In genomic region chr11:61370349-61371005, GRCh38 we compare ENCODE assay signal across 17 cellular contexts. TPM values are rescaled to one million over a fixed set of nuclear protein-coding genes. Genes with fewer than 3 reads are reported as not detected.
DNase-seq lines count a peak whose midpoint lies in the region; ATAC-seq and TF ChIP-seq lines count a peak whose summit lies in the region.
"Had no signal": no experiment of that assay in that cellular context is flagged by ENCODE, and none has a peak within 500 bp of the region (broad histone marks: within the 10 kb centered on the region; RNA-seq: fewer than 3 reads in every experiment).

No MANE protein-coding gene starts in this region.

- ATAC-seq in stimulated activated memory B cell treated with anti-CD40 and anti-IgM and Interleukin-4, amounts not matched to agents 10 μg/mL and 1 μg/mL and 100 μg/mL, for 72 hours: peak; percentile 20
- ATAC-seq in HG02642 (IDR thresholded peaks at IDR 0.05; ENCODE audit: poor library complexity, unreplicated experiment): no peak
- ATAC-seq in HG03342 (IDR thresholded peaks at IDR 0.05; ENCODE audit: unreplicated experiment): no peak
- ATAC-seq: T-cell had no signal

- peaks cover 22% of the 10 kb centered on the region for H3K4me1 Mint-ChIP-seq in activated naive CD8-positive, alpha-beta T cell treated with anti-CD3 and anti-CD28 coated beads for 36 hours
- peaks cover 15% of the 10 kb centered on the region for H3K4me1 Mint-ChIP-seq in stimulated activated memory B cell treated with anti-CD40 and anti-IgM and Interleukin-4, amounts not matched to agents 10 μg/mL and 1 μg/mL and 100 μg/mL, for 72 hours
- H3K4me1 Mint-ChIP-seq: central memory CD8-positive, alpha-beta T cell had no signal

- H3K4me3 ChIP-seq in KMS-11 (IDR thresholded peaks at IDR 0.05; ENCODE audit: insufficient read depth, low read depth, low read length): no peak overlapping the region

- no peak for TF ChIP-seq CTCF in KMS-11 (conservative IDR thresholded peaks at IDR 0.05; ENCODE audit: low read depth, low read length)

- peak overlapping the region; percentile 38 for H3K27ac Mint-ChIP-seq in activated naive CD8-positive, alpha-beta T cell treated with anti-CD3 and anti-CD28 coated beads for 36 hours
- H3K27ac Mint-ChIP-seq in stimulated activated memory B cell treated with anti-CD40 and anti-IgM and Interleukin-4, amounts not matched to agents 10 μg/mL and 1 μg/mL and 100 μg/mL, for 72 hours: peak overlapping the region; percentile 47

- peak overlapping the region; percentile 83 for H3K9ac ChIP-seq in KMS-11

- H3K27me3 Mint-ChIP-seq in activated naive CD8-positive, alpha-beta T cell treated with anti-CD3 and anti-CD28 coated beads for 36 hours: no peaks in the 10 kb centered on the region
- no peaks in the 10 kb centered on the region for H3K27me3 Mint-ChIP-seq in stimulated activated memory B cell treated with anti-CD40 and anti-IgM and Interleukin-4, amounts not matched to agents 10 μg/mL and 1 μg/mL and 100 μg/mL, for 72 hours
- H3K27me3 Mint-ChIP-seq: CD4-positive, CD25-positive, alpha-beta regulatory T cell; central memory CD8-positive, alpha-beta T cell; T-cell had no signal

- peak overlapping the region; percentile 99 for H3K27ac ChIP-seq in KMS-11

- peaks cover 77% of the 10 kb centered on the region for H3K4me1 ChIP-seq in KMS-11 (ENCODE audit: low read depth, poor library complexity, severe bottlenecking)

- H3K36me3 ChIP-seq in KMS-11 (ENCODE audit: insufficient read depth): peaks cover 15% of the 10 kb centered on the region; the same call in 1 of the 2 replicates

- H3K36me3 Mint-ChIP-seq in activated naive CD8-positive, alpha-beta T cell treated with anti-CD3 and anti-CD28 coated beads for 36 hours: peaks cover 48% of the 10 kb centered on the region
- H3K36me3 Mint-ChIP-seq in stimulated activated memory B cell treated with anti-CD40 and anti-IgM and Interleukin-4, amounts not matched to agents 10 μg/mL and 1 μg/mL and 100 μg/mL, for 72 hours: peaks cover 52% of the 10 kb centered on the region

- no peaks in the 10 kb centered on the region for H3K27me3 ChIP-seq in KMS-11 (ENCODE audit: insufficient read depth, low read depth)

- no peak overlapping the region for H3K4me3 Mint-ChIP-seq in activated naive CD8-positive, alpha-beta T cell treated with anti-CD3 and anti-CD28 coated beads for 36 hours
- no peak overlapping the region for H3K4me3 Mint-ChIP-seq in stimulated activated memory B cell treated with anti-CD40 and anti-IgM and Interleukin-4, amounts not matched to agents 10 μg/mL and 1 μg/mL and 100 μg/mL, for 72 hours
- H3K4me3 Mint-ChIP-seq: CD4-positive, CD25-positive, alpha-beta regulatory T cell; central memory CD8-positive, alpha-beta T cell; T-cell had no signal

- no peaks in the 10 kb centered on the region for H3K79me2 ChIP-seq in KMS-11 (ENCODE audit: insufficient read depth, low read depth)

- peaks cover 2% of the 10 kb centered on the region for H3K9me3 Mint-ChIP-seq in activated naive CD8-positive, alpha-beta T cell treated with anti-CD3 and anti-CD28 coated beads for 36 hours
- H3K9me3 Mint-ChIP-seq in stimulated activated memory B cell treated with anti-CD40 and anti-IgM and Interleukin-4, amounts not matched to agents 10 μg/mL and 1 μg/mL and 100 μg/mL, for 72 hours: no peaks in the 10 kb centered on the region
- H3K9me3 Mint-ChIP-seq: CD4-positive, CD25-positive, alpha-beta regulatory T cell; central memory CD8-positive, alpha-beta T cell; T-cell had no signal

- H3K4me2 ChIP-seq in KMS-11: peak overlapping the region; percentile 72

- H2AFZ ChIP-seq in KMS-11 (ENCODE audit: low read depth): no peak overlapping the region

- no peak for DNase-seq in activated naive CD8-positive, alpha-beta T cell treated with anti-CD3 and anti-CD28 coated beads for 36 hours
- peak; percentile 48 for DNase-seq in glomerular visceral epithelial cell (ENCODE audit: extremely low spot score)
- no peak for DNase-seq in SW480 (ENCODE audit: low spot score)
- no peak for DNase-seq in hippocampal formation (lab: John Stamatoyannopoulos, UW)
- DNase-seq: activated gamma-delta T cell; CD4-positive, CD25-positive, alpha-beta regulatory T cell; erythroblast; NCI-H1417; NCI-H446; OCI-M1; T-cell had no signal

- no peaks in the 10 kb centered on the region for H4K20me1 ChIP-seq in KMS-11 (ENCODE audit: insufficient read depth)

RNA-seq across cellular contexts. Expression of gene TMEM138, which starts 8.3 kb away (rescaled TPM):
- total RNA-seq in activated naive CD8-positive, alpha-beta T cell treated with anti-CD3 and anti-CD28 coated beads for 36 hours: 10 to 100 TPM; 57.6 to 64.1 TPM

RNA-seq across cellular contexts. Expression of gene CYB561A3, which starts 8.8 kb away (rescaled TPM):
- total RNA-seq in activated naive CD8-positive, alpha-beta T cell treated with anti-CD3 and anti-CD28 coated beads for 36 hours: 10 to 100 TPM; 41.1 to 41.6 TPM

RNA-seq across cellular contexts. Expression of gene TMEM216, which starts 21.9 kb away (rescaled TPM):
- 10 to 100 TPM; 12.6 to 14.0 TPM for total RNA-seq in activated naive CD8-positive, alpha-beta T cell treated with anti-CD3 and anti-CD28 coated beads for 36 hours
- total RNA-seq: G401 had no signal

RNA-seq across cellular contexts. Expression of gene TKFC, which starts 37.4 kb away (rescaled TPM):
- total RNA-seq in activated naive CD8-positive, alpha-beta T cell treated with anti-CD3 and anti-CD28 coated beads for 36 hours: 10 to 100 TPM; 70.0 to 70.3 TPM

RNA-seq across cellular contexts. Expression of gene DDB1, which starts 37.6 kb away (rescaled TPM):
- total RNA-seq in activated naive CD8-positive, alpha-beta T cell treated with anti-CD3 and anti-CD28 coated beads for 36 hours: 100 to 1,000 TPM; 308 to 315 TPM
